ENCODE assay signal across 9 cellular contexts in the genomic region with DNA sequence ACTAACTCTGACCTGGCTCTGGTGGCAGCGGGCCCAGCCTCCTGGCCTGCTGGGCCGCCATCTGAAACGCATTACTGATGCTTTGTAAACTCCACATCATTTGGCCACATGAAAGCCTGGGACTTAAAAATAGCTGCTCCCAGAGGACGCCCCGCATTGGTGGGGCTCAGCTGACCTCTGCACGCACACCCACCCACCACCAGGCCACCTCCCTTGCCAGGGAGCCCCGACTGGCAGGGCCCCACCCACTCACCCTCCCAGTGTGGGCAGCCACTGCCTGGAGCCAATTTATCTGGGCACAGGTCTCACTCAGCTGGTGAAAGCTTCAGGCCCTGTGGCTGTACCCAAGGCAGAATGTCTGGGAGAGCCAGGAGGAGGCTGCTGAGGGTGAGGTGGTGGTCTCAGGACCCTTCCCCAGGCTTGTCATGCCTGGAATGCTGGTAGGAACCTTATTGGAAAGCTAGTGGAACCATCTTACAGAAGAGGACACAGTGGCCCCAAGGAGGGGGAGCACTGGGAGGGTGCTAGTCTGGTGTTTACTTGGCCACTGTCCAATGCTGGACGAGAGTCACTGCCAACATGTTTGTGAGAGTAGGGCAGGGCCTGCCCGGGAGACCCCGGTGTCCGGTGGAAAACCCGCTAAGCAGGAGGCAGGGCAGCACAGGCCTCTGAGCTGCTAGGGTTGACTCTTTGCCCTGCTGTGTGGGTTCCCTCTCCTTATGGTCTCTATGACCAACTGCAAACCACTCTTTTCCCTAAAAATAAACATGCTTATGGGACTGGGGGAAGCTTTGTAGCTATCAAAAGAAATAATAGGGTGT. TPM values are rescaled to one million over a fixed set of nuclear protein-coding genes. Genes with fewer than 3 reads are reported as not detected.
DNase-seq lines count a peak whose midpoint lies in the region; ATAC-seq and TF ChIP-seq lines count a peak whose summit lies in the region.
"Had no signal": no experiment of that assay in that cellular context is flagged by ENCODE, and none has a peak within 500 bp of the region (broad histone marks: within the 10 kb centered on the region; RNA-seq: fewer than 3 reads in every experiment).

No MANE protein-coding gene starts in this region.

- no peaks in the 10 kb centered on the region for H3K9me3 Mint-ChIP-seq in activated T-cell treated with anti-CD3 and anti-CD28 coated beads, Interleukin-2, amount 50 U/mL, for 72 hours

- H3K9me3 ChIP-seq in gastroesophageal sphincter (no peaks in the 10 kb centered on the region), spleen (no peaks in the 10 kb centered on the region)

- H3K4me3 Mint-ChIP-seq in activated T-cell treated with anti-CD3 and anti-CD28 coated beads, Interleukin-2, amount 50 U/mL, for 72 hours, result peak overlapping the region; percentile 87 to 92

- H3K4me1 Mint-ChIP-seq in activated T-cell treated with anti-CD3 and anti-CD28 coated beads, Interleukin-2, amount 50 U/mL, for 72 hours (ENCODE audit: low read depth), result peaks cover 97% of the 10 kb centered on the region

- H3K36me3 Mint-ChIP-seq in activated T-cell treated with anti-CD3 and anti-CD28 coated beads, Interleukin-2, amount 50 U/mL, for 72 hours (ENCODE audit: insufficient read depth in 2 of 2), result peaks cover 7 to 20% of the 10 kb centered on the region in 2 donors

- TF ChIP-seq CTCF in GM12865 (IDR thresholded peaks at IDR 0.05; ENCODE audit: insufficient read depth, low read depth, low read length, missing control alignments), result no peak
- no peak for TF ChIP-seq CTCF in gastroesophageal sphincter (IDR thresholded peaks at IDR 0.05)
- TF ChIP-seq CTCF in spleen (IDR thresholded peaks at IDR 0.05 in 8 of 11, conservative IDR thresholded peaks at IDR 0.05 in 3 of 11), result no peak

- WGBS in gastroesophageal sphincter (ENCODE audit: low coverage in 1 of 2), 2 donors, result 53% methylated on average over 3 of the region's 12 CpGs; no CpG with 5 or more reads in 1 of the 2 donors
- WGBS in spleen, 5 donors, result 48 to 65% (median 62%) methylated on average over 7 to 12 of the region's 12 CpGs

- H3K4me3 ChIP-seq in GM12865 (ENCODE audit: low read depth, low read length) (no peak overlapping the region), gastroesophageal sphincter (no peak overlapping the region), spleen (peak overlapping the region in 2 of 8 donors; percentile 16 to 51)

- no peak for TF ChIP-seq POLR2A in gastroesophageal sphincter (IDR thresholded peaks at IDR 0.05)
- TF ChIP-seq POLR2A in spleen (IDR thresholded peaks at IDR 0.05), result no peak

- H3K4me1 ChIP-seq in gastroesophageal sphincter (peaks cover 0 to 39% (median 17%) of the 10 kb centered on the region in 3 donors), spleen (peaks cover 24 to 100% (median 91%) of the 10 kb centered on the region in 6 donors)

- no peaks in the 10 kb centered on the region for H3K27me3 Mint-ChIP-seq in activated T-cell treated with anti-CD3 and anti-CD28 coated beads, Interleukin-2, amount 50 U/mL, for 72 hours (ENCODE audit: low read depth)

- intact Hi-C loops in spleen (cut with DNase I; ENCODE audit: low total_unique reads), result no loop called here

- TF ChIP-seq EP300 in gastroesophageal sphincter (IDR thresholded peaks at IDR 0.05), result no peak

- H3K36me3 ChIP-seq in gastroesophageal sphincter (peaks cover 0 to 23% of the 10 kb centered on the region in 2 donors), spleen (peaks cover 0 to 23% (median 9%) of the 10 kb centered on the region in 6 donors)

- DNase-seq in GM12865 (ENCODE audit: low read depth) (peak; percentile 41), spleen (no peak), NCI-H748 treated with DMSO at 0.1 percent for 48 hours (lab: John Stamatoyannopoulos, UW) (no peak)
- DNase-seq in activated T-cell treated with anti-CD3 and anti-CD28 coated beads, Interleukin-2, amount 50 U/mL, for 72 hours, result peak; percentile 53 to 65

- H3K27ac ChIP-seq in gastroesophageal sphincter, result peak overlapping the region in 3 of 4 donors; percentile 46 to 69 (median 62)
- peak overlapping the region in 7 of 8 donors; percentile 44 to 88 (median 78) for H3K27ac ChIP-seq in spleen
- H3K27ac ChIP-seq: HL-60 had no signal

- H3K27ac Mint-ChIP-seq in activated T-cell treated with anti-CD3 and anti-CD28 coated beads, Interleukin-2, amount 50 U/mL, for 72 hours, result peak overlapping the region; percentile 77

- ATAC-seq in activated T-cell treated with anti-CD3 and anti-CD28 coated beads, Interleukin-2, amount 50 U/mL, for 72 hours (replicated peaks in 1 of 2), result peak; percentile 19 to 23
- ATAC-seq in gastroesophageal sphincter, result peak; percentile 31
- no peak for ATAC-seq in HG02885 (IDR thresholded peaks at IDR 0.05; ENCODE audit: poor library complexity, unreplicated experiment)
- no peak for ATAC-seq in HG02642 (IDR thresholded peaks at IDR 0.05; ENCODE audit: poor library complexity, unreplicated experiment)
- no peak for ATAC-seq in GM21576 (IDR thresholded peaks at IDR 0.05; ENCODE audit: unreplicated experiment)

- no peaks in the 10 kb centered on the region for H3K27me3 ChIP-seq in gastroesophageal sphincter
- H3K27me3 ChIP-seq in spleen (replicated peaks in 1 of 7), result no peaks in the 10 kb centered on the region

RNA-seq across cellular contexts. Expression of a gene that starts 10.9 kb away (rescaled TPM):
- total RNA-seq in activated T-cell treated with anti-CD3 and anti-CD28 coated beads, Interleukin-2, amount 50 U/mL, for 72 hours, result 100 to 1,000 TPM; 142 to 265 TPM
- total RNA-seq in gastroesophageal sphincter (1 to 10 TPM in 2 of 4 donors, under 1 TPM in 2; 0.94 to 1.4 (median 1.1) TPM), spleen (10 to 100 TPM; 29.0 to 88.3 (median 53.7) TPM)
- 10 to 100 TPM; 13.7 to 24.3 (median 18.1) TPM for polyA plus RNA-seq in spleen

RNA-seq across cellular contexts. Expression of a gene that starts 51.3 kb away (rescaled TPM):
- 100 to 1,000 TPM; 201 to 238 TPM for total RNA-seq in activated T-cell treated with anti-CD3 and anti-CD28 coated beads, Interleukin-2, amount 50 U/mL, for 72 hours
- 100 to 1,000 TPM; 313 to 463 (median 399) TPM for total RNA-seq in gastroesophageal sphincter
- 100 to 1,000 TPM; 121 to 246 (median 193) TPM for total RNA-seq in spleen
- polyA plus RNA-seq in spleen, result 100 to 1,000 TPM; 142 to 354 (median 228) TPM

Comparison
In these comparisons a context has a peak if more than half of its experiments do, and no peak if none do; other contexts are left out.
1. DNase-seq: peak in GM12865 (single experiment) and activated T-cell treated with anti-CD3 and anti-CD28 coated beads, Interleukin-2, amount 50 U/mL, for 72 hours (2 of 2); none in spleen (single experiment) and NCI-H748 treated with DMSO at 0.1 percent for 48 hours (single experiment).
2. ATAC-seq: peak in activated T-cell treated with anti-CD3 and anti-CD28 coated beads, Interleukin-2, amount 50 U/mL, for 72 hours (2 of 2) and gastroesophageal sphincter (single experiment); none in HG02885 (single experiment), HG02642 (single experiment) and GM21576 (single experiment).
3. RNA of a gene that starts 10.9 kb away (total RNA-seq): 142 to 265 TPM in activated T-cell treated with anti-CD3 and anti-CD28 coated beads, Interleukin-2, amount 50 U/mL, for 72 hours and 29.0 to 88.3 TPM in spleen; 0.94 to 1.4 TPM in gastroesophageal sphincter; every median in the first group is over 10 times any median in the second.